ENCODE assay signal across 8 cellular contexts in the genomic region with DNA sequence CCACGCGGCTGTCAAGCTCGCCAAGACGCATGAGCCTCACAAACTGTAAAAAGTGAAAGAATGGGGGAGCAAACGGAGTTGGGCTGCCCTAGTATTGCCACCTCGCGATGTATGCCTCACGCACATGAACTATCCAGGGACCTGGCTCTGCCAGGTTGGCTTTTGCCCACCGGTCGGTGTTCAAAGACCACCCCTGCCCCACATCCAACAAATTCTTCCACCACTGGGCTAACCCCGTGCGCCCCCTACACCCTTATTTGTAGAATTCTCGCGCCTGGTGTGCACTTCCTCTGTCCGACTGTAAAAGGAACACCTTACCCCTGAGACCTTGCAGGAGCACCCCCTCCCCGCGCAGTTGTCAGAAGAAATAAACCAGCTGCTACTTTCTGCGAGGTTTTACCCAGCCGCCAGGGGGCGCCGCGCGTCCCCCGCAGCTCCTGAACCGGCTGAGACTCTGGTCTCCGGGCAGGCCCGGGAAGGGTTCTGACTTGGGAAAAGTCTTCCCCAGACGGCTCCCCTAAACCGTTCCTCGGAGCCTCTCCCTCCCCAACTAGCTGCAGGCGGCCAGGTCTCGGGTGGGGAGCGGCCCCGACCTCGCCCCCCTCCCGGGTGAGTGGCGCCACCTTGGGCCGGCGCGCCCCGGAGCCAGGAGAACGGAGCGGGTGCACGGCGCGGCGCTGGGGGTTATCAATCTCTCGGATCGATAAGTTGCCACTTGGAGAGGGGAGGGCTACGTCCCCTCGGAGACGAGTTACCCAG. TPM values are rescaled to one million over a fixed set of nuclear protein-coding genes. Genes with fewer than 3 reads are reported as not detected.
DNase-seq lines count a peak whose midpoint lies in the region; ATAC-seq, FAIRE-seq and TF ChIP-seq lines count a peak whose summit lies in the region.

No MANE protein-coding gene starts in this region.

- H3K9ac ChIP-seq in NT2/D1 (ENCODE audit: insufficient read length, low read depth): peak overlapping the region; percentile 95

- H3K4me1 ChIP-seq in NT2/D1 (ENCODE audit: insufficient read depth, insufficient read length) (peaks cover 6% of the 10 kb centered on the region), cardiac muscle cell (ENCODE audit: low read depth) (peaks cover 19% of the 10 kb centered on the region), pancreas (no peaks in the 10 kb centered on the region)

- H3K36me3 ChIP-seq in H7 (replicated peaks; ENCODE audit: control insufficient read depth, insufficient read depth, low read length) (no peaks in the 10 kb centered on the region), NT2/D1 (ENCODE audit: insufficient read depth, insufficient read length, low read length) (peaks cover 11% of the 10 kb centered on the region), cardiac muscle cell (no peaks in the 10 kb centered on the region), pancreas (no peaks in the 10 kb centered on the region)

- no peak for FAIRE-seq in pancreas (lab: Jason Lieb, UNC)

- TF ChIP-seq CTCF in cardiac muscle cell (IDR thresholded peaks at IDR 0.05; ENCODE audit: low read depth, low read length) (peak; percentile 90), pancreas (IDR thresholded peaks at IDR 0.05) (peak; percentile 67 to 81 (median 80))

- 0% methylated on average over 38 to 52 of the region's 52 CpGs for WGBS in pancreas, 2 donors

- intact Hi-C loops in pancreas (cut with DNase I) (no loop called here), posterior vena cava (cut with DNase I) (loop anchor here (5.0 to 10.0 kb wide), 4 partner anchors 155 to 365 kb away; no protein-coding TSS in a partner anchor)

- H3K27ac ChIP-seq in cardiac muscle cell (no peak overlapping the region), pancreas (peak overlapping the region; percentile 83 to 92 (median 86))

- H3K4me3 ChIP-seq in H7 (ENCODE audit: insufficient read depth, low read depth, low read length) (peak overlapping the region; percentile 71), NT2/D1 (ENCODE audit: insufficient read length, low read depth) (peak overlapping the region; percentile 72), cardiac muscle cell (peak overlapping the region; percentile 99), pancreas (peak overlapping the region; percentile 21 to 76 (median 68))

- peaks cover 22% of the 10 kb centered on the region for H3K27me3 ChIP-seq in H7 (ENCODE audit: control insufficient read depth, insufficient read depth, low read length)
- peaks cover 8% of the 10 kb centered on the region for H3K27me3 ChIP-seq in NT2/D1 (ENCODE audit: insufficient read depth, insufficient read length)
- H3K27me3 ChIP-seq in cardiac muscle cell: no peaks in the 10 kb centered on the region
- no peaks in the 10 kb centered on the region for H3K27me3 ChIP-seq in pancreas

- ATAC-seq in pancreas (peak; percentile 42 to 56 (median 50)), HG03097 (IDR thresholded peaks at IDR 0.05; ENCODE audit: low FRiP score, unreplicated experiment) (no peak)

- DNase-seq in AG08396 (ENCODE audit: low spot score): peak; percentile 80
- peak; percentile 97 for DNase-seq in H7
- DNase-seq in NT2/D1 (ENCODE audit: low read depth, low spot score): peak; percentile 79
- peak; percentile 36 for DNase-seq in activated naive CD4-positive, alpha-beta T cell treated with Interleukin-2 at 50 U/mL for 16 hours
- DNase-seq in cardiac muscle cell (ENCODE audit: low read depth in 1 of 2, low spot score in 1 of 2): peak; percentile 75 to 80
- peak; percentile 81 to 91 (median 84) for DNase-seq in pancreas
- no peak for DNase-seq in posterior vena cava (ENCODE audit: low spot score)

- H3K9me3 ChIP-seq in NT2/D1 (ENCODE audit: insufficient read depth, low read length) (no peaks in the 10 kb centered on the region), cardiac muscle cell (ENCODE audit: low read depth) (no peaks in the 10 kb centered on the region), pancreas (no peaks in the 10 kb centered on the region)

RNA-seq across cellular contexts. Expression of gene ZNF423, which starts 1.7 kb away (rescaled TPM):
- total RNA-seq in H7 (2014; rRNA removed; shearing (Covaris generic)): 42.9 and 43.6 TPM in 2 replicates
- total RNA-seq in cardiac muscle cell (14.5 and 22.2 TPM in 2 replicates), pancreas (1 to 10 TPM; 2.9 to 5.1 (median 3.2) TPM), posterior vena cava (10 to 100 TPM; 12.3 to 29.3 TPM)
- polyA plus RNA-seq in cardiac muscle cell (12.3 and 15.9 TPM in 2 replicates), pancreas (1 to 10 TPM in 1 of 2 donors, under 1 TPM in 1; 0.61 to 2.4 TPM)

Comparison
In these comparisons a context has a peak if more than half of its experiments do, and no peak if none do; other contexts are left out.
1. intact Hi-C loops: an anchor here in posterior vena cava (5.0 to 10.0 kb wide); none called in pancreas.